In the genomic region with DNA sequence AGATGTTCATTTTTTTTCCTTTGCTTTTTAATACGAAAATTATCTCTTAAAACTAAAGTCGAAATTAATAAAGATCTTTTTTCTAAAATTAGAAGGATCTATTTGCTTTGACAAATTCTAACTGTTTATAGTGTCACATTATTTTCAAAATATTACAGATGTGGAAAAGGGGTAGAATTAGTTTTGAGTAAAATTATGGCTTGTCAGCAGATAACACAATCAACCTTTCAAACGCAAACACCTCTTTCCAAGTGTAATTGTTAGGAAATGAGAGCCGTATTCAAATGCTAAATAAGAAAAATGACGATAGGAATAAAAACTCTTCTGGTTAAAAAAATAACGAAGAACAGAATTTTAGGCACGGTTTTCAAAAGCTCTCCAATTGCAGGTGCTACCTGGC, we compare ENCODE assay signal across 34 cellular contexts.
"Had no signal": no experiment of that assay in that cellular context is flagged by ENCODE, and none has a peak within 500 bp of the region (broad histone marks: within the 10 kb centered on the region; RNA-seq: fewer than 3 reads in every experiment).

No MANE protein-coding gene starts in this region.

- H3K4me3 ChIP-seq: body of pancreas, esophagus squamous epithelium, gastroesophageal sphincter had no signal

- DNase-seq: activated B cell treated with CpG ODN at 0.5 μM for 24 hours; activated CD4-positive, alpha-beta T cell treated with anti-CD3 and anti-CD28 coated beads for 48 hours; activated CD4-positive, alpha-beta T cell treated with anti-CD3 and anti-CD28 coated beads, Interleukin-2, amount 50 U/mL, for 1 hour; activated CD4-positive, alpha-beta T cell treated with anti-CD3 and anti-CD28 coated beads, Interleukin-2, amount 50 U/mL, for 48 hours; activated CD8-positive, alpha-beta memory T cell treated with anti-CD3 and anti-CD28 coated beads for 24 hours; activated CD8-positive, alpha-beta T cell treated with anti-CD3 and anti-CD28 coated beads for 36 hours; activated effector memory CD4-positive, alpha-beta T cell treated with Interleukin-2 at 50 U/mL for 16 hours; activated gamma-delta T cell treated with Interleukin-2 at 50 U/mL for 16 hours; activated naive CD4-positive, alpha-beta T cell treated with anti-CD3 and anti-CD28 coated beads, Interleukin-2, amount 50 U/mL, for 16 hours; activated naive CD4-positive, alpha-beta T cell treated with Interleukin-2 at 50 U/mL for 16 hours; activated T-cell treated with anti-CD3 and anti-CD28 coated beads, Interleukin-2, amount 50 U/mL, for 4 hours; amniotic stem cell; aorta; body of pancreas; caudate nucleus; cortex of kidney; dermis blood vessel endothelial cell; effector CD4-positive, alpha-beta T cell; effector memory CD8-positive, alpha-beta T cell; esophagus squamous epithelium; foreskin melanocyte; head of caudate nucleus; T-helper 17 cell; T1000; WERI-Rb-1 had no signal

- H3K36me3 Mint-ChIP-seq: activated naive CD8-positive, alpha-beta T cell had no signal

- H3K9me3 ChIP-seq: body of pancreas, esophagus squamous epithelium, gastroesophageal sphincter had no signal

- ATAC-seq: activated CD4-positive, CD25-positive, alpha-beta regulatory T cell treated with anti-CD3 and anti-CD28 coated beads, Interleukin-2, amount 50 U/mL, for 24 hours; activated CD8-positive, alpha-beta T cell treated with anti-CD3 and anti-CD28 coated beads for 36 hours; activated T-cell treated with anti-CD3 and anti-CD28 coated beads, Interleukin-2, amount 50 U/mL, for 4 hours; activated T-helper 17 cell treated with anti-CD3 and anti-CD28 coated beads, Interleukin-2, amount 50 U/mL, for 72 hours; body of pancreas; effector memory CD8-positive, alpha-beta T cell; gastroesophageal sphincter; T-helper 17 cell had no signal

- FAIRE-seq: colon, endometrium, endothelial cell of umbilical vein had no signal

- H3K9me3 Mint-ChIP-seq: activated B cell treated with CpG ODN at 0.5 μM for 24 hours; activated CD8-positive, alpha-beta T cell treated with anti-CD3 and anti-CD28 coated beads for 36 hours; activated T-helper 17 cell treated with anti-CD3 and anti-CD28 coated beads, Interleukin-2, amount 50 U/mL, for 72 hours; T-helper 2 cell treated with Interferon-gamma antibody and Interleukin-4, amounts not matched to agents 5 μg/mL and 100 μg/mL, for 36 hours had no signal

- H3K4me3 Mint-ChIP-seq: activated B cell treated with CpG ODN at 0.5 μM for 24 hours; activated CD8-positive, alpha-beta T cell treated with anti-CD3 and anti-CD28 coated beads for 36 hours; activated naive CD8-positive, alpha-beta T cell; activated T-cell treated with anti-CD3 and anti-CD28 coated beads, Interleukin-2, amount 50 U/mL, for 4 hours; activated T-helper 17 cell treated with anti-CD3 and anti-CD28 coated beads, Interleukin-2, amount 50 U/mL, for 72 hours; effector memory CD8-positive, alpha-beta T cell; T-helper 17 cell; T-helper 2 cell treated with Interferon-gamma antibody and Interleukin-4, amounts not matched to agents 5 μg/mL and 100 μg/mL, for 36 hours had no signal

- H3K27ac Mint-ChIP-seq: activated B cell treated with CpG ODN at 0.5 μM for 24 hours; activated CD8-positive, alpha-beta T cell treated with anti-CD3 and anti-CD28 coated beads for 36 hours; activated naive CD8-positive, alpha-beta T cell; activated T-helper 17 cell treated with anti-CD3 and anti-CD28 coated beads, Interleukin-2, amount 50 U/mL, for 72 hours; effector memory CD8-positive, alpha-beta T cell; T-helper 17 cell; T-helper 2 cell treated with Interferon-gamma antibody and Interleukin-4, amounts not matched to agents 5 μg/mL and 100 μg/mL, for 36 hours had no signal

- H3K27me3 Mint-ChIP-seq: activated B cell treated with CpG ODN at 0.5 μM for 24 hours; activated CD8-positive, alpha-beta T cell treated with anti-CD3 and anti-CD28 coated beads for 36 hours; activated naive CD8-positive, alpha-beta T cell; activated T-helper 17 cell treated with anti-CD3 and anti-CD28 coated beads, Interleukin-2, amount 50 U/mL, for 72 hours; effector memory CD8-positive, alpha-beta T cell; T-helper 17 cell had no signal

- H3K4me1 Mint-ChIP-seq: activated B cell treated with CpG ODN at 0.5 μM for 24 hours; activated T-helper 17 cell treated with anti-CD3 and anti-CD28 coated beads, Interleukin-2, amount 50 U/mL, for 72 hours; T-helper 17 cell had no signal

- H3K27ac ChIP-seq: body of pancreas, epithelial cell of prostate, esophagus squamous epithelium, gastroesophageal sphincter, WERI-Rb-1 had no signal

- H3K4me1 ChIP-seq: body of pancreas, esophagus squamous epithelium, gastroesophageal sphincter had no signal

- H3K36me3 ChIP-seq: esophagus squamous epithelium, gastroesophageal sphincter, WERI-Rb-1 had no signal

- H3K27me3 ChIP-seq: body of pancreas, esophagus squamous epithelium, gastroesophageal sphincter had no signal
